ENCODE assay signal across 20 cellular contexts in genomic region chr12:81815611-81816010, GRCh38. TPM values are rescaled to one million over a fixed set of nuclear protein-coding genes. Genes with fewer than 3 reads are reported as not detected.
DNase-seq lines count a peak whose midpoint lies in the region; ATAC-seq, FAIRE-seq and TF ChIP-seq lines count a peak whose summit lies in the region.
"Had no signal": no experiment of that assay in that cellular context is flagged by ENCODE, and none has a peak within 500 bp of the region (broad histone marks: within the 10 kb centered on the region; RNA-seq: fewer than 3 reads in every experiment).

No MANE protein-coding gene starts in this region.

- H3K4me1 Mint-ChIP-seq in activated T-helper 17 cell treated with anti-CD3 and anti-CD28 coated beads, Interleukin-2, amount 50 U/mL, for 72 hours = peaks cover 9% of the 10 kb centered on the region
- H3K4me1 Mint-ChIP-seq in activated CD4-positive, alpha-beta T cell treated with anti-CD3 and anti-CD28 coated beads for 36 hours = peaks cover 17% of the 10 kb centered on the region
- H3K4me1 Mint-ChIP-seq: CD4-positive, CD25-positive, alpha-beta regulatory T cell had no signal

- H3K9me3 Mint-ChIP-seq in activated T-helper 17 cell treated with anti-CD3 and anti-CD28 coated beads, Interleukin-2, amount 50 U/mL, for 72 hours = peaks cover 3% of the 10 kb centered on the region
- H3K9me3 Mint-ChIP-seq in activated CD4-positive, alpha-beta T cell treated with anti-CD3 and anti-CD28 coated beads for 36 hours (ENCODE audit: low read depth) = peaks cover 8% of the 10 kb centered on the region

- H3K4me1 ChIP-seq in BLaER1 = peaks cover 35% of the 10 kb centered on the region

- no peaks in the 10 kb centered on the region for H3K36me3 ChIP-seq in BLaER1
- no peaks in the 10 kb centered on the region for H3K36me3 ChIP-seq in bronchial epithelial cell (ENCODE audit: control insufficient read depth, insufficient read depth, low read length)

- CTCF ChIA-PET in activated CD4-positive, alpha-beta T cell treated with anti-CD3 and anti-CD28 coated beads for 36 hours (lab: Charles Lee) = no interaction called here

- H3K4me3 ChIP-seq in BLaER1 = no peak overlapping the region
- H3K4me3 ChIP-seq in bronchial epithelial cell (ENCODE audit: low read depth, low read length) = no peak overlapping the region
- H3K4me3 ChIP-seq: GM23338 had no signal

- peak; percentile 34 for DNase-seq in HCEC 1CT
- DNase-seq in bronchial epithelial cell (ENCODE audit: low read depth) = peak; percentile 20
- DNase-seq in activated CD4-positive, alpha-beta T cell treated with anti-CD3 and anti-CD28 coated beads for 36 hours = no peak
- no peak for DNase-seq in NCI-H2107 treated with DMSO at 0.1 percent for 48 hours (lab: John Stamatoyannopoulos, UW; ENCODE audit: unreplicated experiment)
- no peak for DNase-seq in RCC 7860 (ENCODE audit: low spot score)
- DNase-seq in NCI-H146 (lab: John Stamatoyannopoulos, UW) = no peak
- DNase-seq: 8988T; C1 segment of cervical spinal cord; CD4-positive, CD25-positive, alpha-beta regulatory T cell; CD8-positive, alpha-beta memory T cell; COR-L47; DMS153; DMS79; GDM1; H7 had no signal

- no peak for ATAC-seq in activated T-helper 17 cell treated with anti-CD3 and anti-CD28 coated beads, Interleukin-2, amount 50 U/mL, for 72 hours (replicated peaks)
- ATAC-seq in activated CD4-positive, alpha-beta T cell treated with anti-CD3 and anti-CD28 coated beads for 36 hours = no peak
- ATAC-seq: GM23338 had no signal

- POLR2A ChIA-PET in activated CD4-positive, alpha-beta T cell treated with anti-CD3 and anti-CD28 coated beads for 36 hours (lab: Charles Lee) = no interaction called here

- no peaks in the 10 kb centered on the region for H3K36me3 Mint-ChIP-seq in activated T-helper 17 cell treated with anti-CD3 and anti-CD28 coated beads, Interleukin-2, amount 50 U/mL, for 72 hours (ENCODE audit: low read depth)
- H3K36me3 Mint-ChIP-seq in activated CD4-positive, alpha-beta T cell treated with anti-CD3 and anti-CD28 coated beads for 36 hours (ENCODE audit: low read depth) = peaks cover 5% of the 10 kb centered on the region
- H3K36me3 Mint-ChIP-seq: CD4-positive, CD25-positive, alpha-beta regulatory T cell had no signal

- no peak for TF ChIP-seq CTCF in bronchial epithelial cell (IDR thresholded peaks at IDR 0.05; ENCODE audit: insufficient read depth, low read length, severe bottlenecking)

- H3K9ac ChIP-seq in BLaER1 = no peak overlapping the region

- H3K27me3 Mint-ChIP-seq in activated T-helper 17 cell treated with anti-CD3 and anti-CD28 coated beads, Interleukin-2, amount 50 U/mL, for 72 hours = peaks cover 9% of the 10 kb centered on the region
- H3K27me3 Mint-ChIP-seq in activated CD4-positive, alpha-beta T cell treated with anti-CD3 and anti-CD28 coated beads for 36 hours = peaks cover 25% of the 10 kb centered on the region
- H3K27me3 Mint-ChIP-seq: CD4-positive, CD25-positive, alpha-beta regulatory T cell; CD8-positive, alpha-beta memory T cell had no signal

- peak overlapping the region; percentile 9 for H3K4me3 Mint-ChIP-seq in activated T-helper 17 cell treated with anti-CD3 and anti-CD28 coated beads, Interleukin-2, amount 50 U/mL, for 72 hours
- H3K4me3 Mint-ChIP-seq in activated CD4-positive, alpha-beta T cell treated with anti-CD3 and anti-CD28 coated beads for 36 hours = no peak overlapping the region
- H3K4me3 Mint-ChIP-seq: CD4-positive, CD25-positive, alpha-beta regulatory T cell; CD8-positive, alpha-beta memory T cell; GM23338 had no signal

- H3K27ac ChIP-seq in BLaER1 = no peak overlapping the region

- intact Hi-C loops in activated CD4-positive, alpha-beta T cell treated with anti-CD3 and anti-CD28 coated beads for 36 hours (cut with DNase I, micrococcal nuclease) = no loop called here

- H3K27ac Mint-ChIP-seq in activated T-helper 17 cell treated with anti-CD3 and anti-CD28 coated beads, Interleukin-2, amount 50 U/mL, for 72 hours = no peak overlapping the region
- H3K27ac Mint-ChIP-seq in activated CD4-positive, alpha-beta T cell treated with anti-CD3 and anti-CD28 coated beads for 36 hours = no peak overlapping the region
- H3K27ac Mint-ChIP-seq: CD4-positive, CD25-positive, alpha-beta regulatory T cell; CD8-positive, alpha-beta memory T cell; GM23338 had no signal

- H3K4me2 ChIP-seq in BLaER1 = peak overlapping the region; percentile 47
- H3K4me2 ChIP-seq: GM23338 had no signal

- no peaks in the 10 kb centered on the region for H3K27me3 ChIP-seq in BLaER1
- H3K27me3 ChIP-seq in bronchial epithelial cell (ENCODE audit: control insufficient read depth, insufficient read depth, low read length) = no peaks in the 10 kb centered on the region

- no peak for FAIRE-seq in bronchial epithelial cell (lab: Jason Lieb, UNC)
- FAIRE-seq in RCC 7860 (lab: Jason Lieb, UNC) = no peak
- FAIRE-seq: GM12892, GM18507 had no signal

- no peaks in the 10 kb centered on the region for H4K20me1 ChIP-seq in BLaER1

- peaks cover 7% of the 10 kb centered on the region for H3K9me3 ChIP-seq in BLaER1

RNA-seq across cellular contexts. Expression of gene PPFIA2, which starts 56.5 kb away (rescaled TPM):
- total RNA-seq in activated T-helper 17 cell treated with anti-CD3 and anti-CD28 coated beads, Interleukin-2, amount 50 U/mL, for 72 hours = not detected
- total RNA-seq in bronchial epithelial cell = 0.26 TPM in 1 of 2 replicates, not detected in the other
- not detected for total RNA-seq in activated CD4-positive, alpha-beta T cell treated with anti-CD3 and anti-CD28 coated beads for 36 hours
- total RNA-seq: CD4-positive, CD25-positive, alpha-beta regulatory T cell; CD8-positive, alpha-beta memory T cell had no signal

Comparison
In these comparisons a context has a peak if more than half of its experiments do, and no peak if none do; other contexts are left out.
1. DNase-seq: peak in HCEC 1CT (single experiment) and bronchial epithelial cell (single experiment); none in activated CD4-positive, alpha-beta T cell treated with anti-CD3 and anti-CD28 coated beads for 36 hours (single experiment), NCI-H2107 treated with DMSO at 0.1 percent for 48 hours (single experiment), RCC 7860 (single experiment) and NCI-H146 (single experiment).